In the genomic region with DNA sequence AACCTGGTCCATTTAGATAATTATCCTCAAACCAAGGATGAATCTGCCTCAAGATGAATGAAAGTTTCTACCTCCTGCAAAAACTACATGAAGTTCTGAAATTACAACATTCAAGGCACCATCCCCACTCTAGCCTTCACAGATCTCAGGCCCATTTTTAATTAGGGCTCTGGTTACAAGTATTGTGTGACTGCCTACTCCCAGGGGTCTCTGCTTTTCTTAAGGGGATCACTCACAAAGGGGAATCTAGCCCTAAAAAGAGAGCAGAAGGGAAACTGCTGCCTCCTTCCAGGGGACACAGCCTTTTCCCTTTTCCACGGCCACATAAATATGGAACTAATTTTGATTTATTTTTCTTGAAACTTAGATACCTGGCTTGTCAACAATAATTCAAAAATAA, we compare ENCODE assay signal across 1 cellular context.
TF ChIP-seq lines count a peak whose summit lies in the region.

No MANE protein-coding gene starts in this region.

TF ChIP-seq in GM23338, 12 proteins besides CTCF, POLR2A, EP300 and RAD21 (continued from another document):
- TF ChIP-seq, protein P1, sequence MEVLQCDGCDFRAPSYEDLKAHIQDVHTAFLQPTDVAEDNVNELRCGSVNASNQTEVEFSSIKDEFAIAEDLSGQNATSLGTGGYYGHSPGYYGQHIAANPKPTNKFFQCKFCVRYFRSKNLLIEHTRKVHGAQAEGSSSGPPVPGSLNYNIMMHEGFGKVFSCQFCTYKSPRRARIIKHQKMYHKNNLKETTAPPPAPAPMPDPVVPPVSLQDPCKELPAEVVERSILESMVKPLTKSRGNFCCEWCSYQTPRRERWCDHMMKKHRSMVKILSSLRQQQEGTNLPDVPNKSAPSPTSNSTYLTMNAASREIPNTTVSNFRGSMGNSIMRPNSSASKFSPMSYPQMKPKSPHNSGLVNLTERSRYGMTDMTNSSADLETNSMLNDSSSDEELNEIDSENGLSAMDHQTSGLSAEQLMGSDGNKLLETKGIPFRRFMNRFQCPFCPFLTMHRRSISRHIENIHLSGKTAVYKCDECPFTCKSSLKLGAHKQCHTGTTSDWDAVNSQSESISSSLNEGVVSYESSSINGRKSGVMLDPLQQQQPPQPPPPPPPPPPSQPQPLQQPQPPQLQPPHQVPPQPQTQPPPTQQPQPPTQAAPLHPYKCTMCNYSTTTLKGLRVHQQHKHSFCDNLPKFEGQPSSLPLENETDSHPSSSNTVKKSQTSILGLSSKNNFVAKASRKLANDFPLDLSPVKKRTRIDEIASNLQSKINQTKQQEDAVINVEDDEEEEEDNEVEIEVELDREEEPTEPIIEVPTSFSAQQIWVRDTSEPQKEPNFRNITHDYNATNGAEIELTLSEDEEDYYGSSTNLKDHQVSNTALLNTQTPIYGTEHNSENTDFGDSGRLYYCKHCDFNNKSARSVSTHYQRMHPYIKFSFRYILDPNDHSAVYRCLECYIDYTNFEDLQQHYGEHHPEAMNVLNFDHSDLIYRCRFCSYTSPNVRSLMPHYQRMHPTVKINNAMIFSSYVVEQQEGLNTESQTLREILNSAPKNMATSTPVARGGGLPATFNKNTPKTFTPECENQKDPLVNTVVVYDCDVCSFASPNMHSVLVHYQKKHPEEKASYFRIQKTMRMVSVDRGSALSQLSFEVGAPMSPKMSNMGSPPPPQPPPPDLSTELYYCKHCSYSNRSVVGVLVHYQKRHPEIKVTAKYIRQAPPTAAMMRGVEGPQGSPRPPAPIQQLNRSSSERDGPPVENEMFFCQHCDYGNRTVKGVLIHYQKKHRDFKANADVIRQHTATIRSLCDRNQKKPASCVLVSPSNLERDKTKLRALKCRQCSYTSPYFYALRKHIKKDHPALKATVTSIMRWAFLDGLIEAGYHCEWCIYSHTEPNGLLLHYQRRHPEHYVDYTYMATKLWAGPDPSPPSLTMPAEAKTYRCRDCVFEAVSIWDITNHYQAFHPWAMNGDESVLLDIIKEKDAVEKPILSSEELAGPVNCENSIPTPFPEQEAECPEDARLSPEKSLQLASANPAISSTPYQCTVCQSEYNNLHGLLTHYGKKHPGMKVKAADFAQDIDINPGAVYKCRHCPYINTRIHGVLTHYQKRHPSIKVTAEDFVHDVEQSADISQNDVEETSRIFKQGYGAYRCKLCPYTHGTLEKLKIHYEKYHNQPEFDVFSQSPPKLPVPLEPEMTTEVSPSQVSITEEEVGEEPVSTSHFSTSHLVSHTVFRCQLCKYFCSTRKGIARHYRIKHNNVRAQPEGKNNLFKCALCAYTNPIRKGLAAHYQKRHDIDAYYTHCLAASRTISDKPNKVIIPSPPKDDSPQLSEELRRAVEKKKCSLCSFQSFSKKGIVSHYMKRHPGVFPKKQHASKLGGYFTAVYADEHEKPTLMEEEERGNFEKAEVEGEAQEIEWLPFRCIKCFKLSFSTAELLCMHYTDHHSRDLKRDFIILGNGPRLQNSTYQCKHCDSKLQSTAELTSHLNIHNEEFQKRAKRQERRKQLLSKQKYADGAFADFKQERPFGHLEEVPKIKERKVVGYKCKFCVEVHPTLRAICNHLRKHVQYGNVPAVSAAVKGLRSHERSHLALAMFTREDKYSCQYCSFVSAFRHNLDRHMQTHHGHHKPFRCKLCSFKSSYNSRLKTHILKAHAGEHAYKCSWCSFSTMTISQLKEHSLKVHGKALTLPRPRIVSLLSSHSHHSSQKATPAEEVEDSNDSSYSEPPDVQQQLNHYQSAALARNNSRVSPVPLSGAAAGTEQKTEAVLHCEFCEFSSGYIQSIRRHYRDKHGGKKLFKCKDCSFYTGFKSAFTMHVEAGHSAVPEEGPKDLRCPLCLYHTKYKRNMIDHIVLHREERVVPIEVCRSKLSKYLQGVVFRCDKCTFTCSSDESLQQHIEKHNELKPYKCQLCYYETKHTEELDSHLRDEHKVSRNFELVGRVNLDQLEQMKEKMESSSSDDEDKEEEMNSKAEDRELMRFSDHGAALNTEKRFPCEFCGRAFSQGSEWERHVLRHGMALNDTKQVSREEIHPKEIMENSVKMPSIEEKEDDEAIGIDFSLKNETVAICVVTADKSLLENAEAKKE (CRISPR knock-in tag; IDR thresholded peaks at IDR 0.05) = no peak
- TF ChIP-seq POLR2AphosphoS5 (IDR thresholded peaks at IDR 0.05; ENCODE audit: low read depth) (no peak), NANOG (IDR thresholded peaks at IDR 0.05; ENCODE audit: borderline replicate concordance) (no peak)
TF ChIP-seq in GM23338: peak in this region for 0.
